9 cellular contexts compared by ENCODE assay signal in the genomic region with DNA sequence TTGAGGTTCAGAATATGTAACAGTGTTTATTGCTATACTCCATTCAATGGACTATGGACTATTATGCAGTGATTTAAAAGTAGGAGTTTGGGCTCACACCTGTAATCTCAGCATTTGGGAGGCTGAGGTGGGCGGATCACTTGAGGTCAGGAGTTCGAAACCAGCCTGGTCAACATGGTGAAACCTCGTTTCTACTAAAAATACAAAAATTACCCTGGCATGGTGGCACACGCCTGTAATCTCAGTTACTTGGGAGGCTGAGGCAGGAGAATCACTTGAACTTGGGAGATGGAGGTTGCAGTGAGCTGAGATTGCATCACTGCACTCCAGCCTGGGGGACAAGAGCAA. TPM values are rescaled to one million over a fixed set of nuclear protein-coding genes. Genes with fewer than 3 reads are reported as not detected.
A peak's percentile ranks its signal among the peaks of the same experiment; 100 is the strongest.
DNase-seq lines count a peak whose midpoint lies in the region; ATAC-seq and TF ChIP-seq lines count a peak whose summit lies in the region.
"Not testable (repeated sequence)": the region's sequence is repeated elsewhere in the genome, so short reads cannot be mapped to it uniquely, and the experiment has no call there.
"Had no signal": no experiment of that assay in that cellular context is flagged by ENCODE, and none has a peak within 500 bp of the region (broad histone marks: within the 10 kb centered on the region; RNA-seq: fewer than 3 reads in every experiment).

No MANE protein-coding gene starts in this region.

- H3K4me1 ChIP-seq in DND-41 (ENCODE audit: insufficient read depth, low read length) (peaks cover 71% of the 10 kb centered on the region), Loucy (ENCODE audit: insufficient read depth, low read length, poor library complexity, severe bottlenecking) (peaks cover 40% of the 10 kb centered on the region), lower lobe of right lung (peaks cover 46% of the 10 kb centered on the region), vagina (peaks cover 25% of the 10 kb centered on the region)
- H3K4me1 ChIP-seq in effector memory CD4-positive, alpha-beta T cell (ENCODE audit: control insufficient read depth, insufficient read depth, low read length, poor library complexity, severe bottlenecking): peaks cover 29% of the 10 kb centered on the region

- H3K27ac Mint-ChIP-seq in activated CD4-positive, alpha-beta T cell treated with anti-CD3 and anti-CD28 coated beads, Interleukin-2, amount 10 ng/mL, durations not matched to agents 24 days and 14 days: peak overlapping the region; percentile 99
- peak overlapping the region; percentile 67 for H3K27ac Mint-ChIP-seq in activated naive CD4-positive, alpha-beta T cell treated with anti-CD3 and anti-CD28 coated beads, Interleukin-2, amount 50 U/mL, for 24 hours

- peak overlapping the region; percentile 89 for H3K4me3 Mint-ChIP-seq in activated CD4-positive, alpha-beta T cell treated with anti-CD3 and anti-CD28 coated beads, Interleukin-2, amount 10 ng/mL, durations not matched to agents 24 days and 14 days
- H3K4me3 Mint-ChIP-seq in activated naive CD4-positive, alpha-beta T cell treated with anti-CD3 and anti-CD28 coated beads, Interleukin-2, amount 50 U/mL, for 24 hours: peak overlapping the region; percentile 88

- TF ChIP-seq CTCF in DND-41 (IDR thresholded peaks at IDR 0.05; ENCODE audit: borderline replicate concordance, extremely low read depth, low read length, poor library complexity, severe bottlenecking); Loucy (conservative IDR thresholded peaks at IDR 0.05; ENCODE audit: low read length); lower lobe of right lung (IDR thresholded peaks at IDR 0.05); vagina (IDR thresholded peaks at IDR 0.05): not testable (repeated sequence)

- H3K9me3 Mint-ChIP-seq in activated CD4-positive, alpha-beta T cell treated with anti-CD3 and anti-CD28 coated beads, Interleukin-2, amount 10 ng/mL, durations not matched to agents 24 days and 14 days; activated naive CD4-positive, alpha-beta T cell treated with anti-CD3 and anti-CD28 coated beads, Interleukin-2, amount 50 U/mL, for 24 hours: not testable (repeated sequence)

- not testable (repeated sequence) for TF ChIP-seq POLR2A in vagina (IDR thresholded peaks at IDR 0.05)

- peak overlapping the region; percentile 73 for H3K4me2 ChIP-seq in DND-41 (ENCODE audit: insufficient read depth, low read length)
- H3K4me2 ChIP-seq in Loucy (ENCODE audit: low read depth, low read length, poor library complexity, severe bottlenecking): peak overlapping the region; percentile 71

- peak overlapping the region; percentile 88 for H3K9ac ChIP-seq in DND-41 (ENCODE audit: low read depth, low read length)
- H3K9ac ChIP-seq in Loucy (ENCODE audit: low read depth, low read length, poor library complexity, severe bottlenecking): peak overlapping the region; percentile 95

- DNase-seq in DND-41; activated CD4-positive, alpha-beta T cell treated with anti-CD3 and anti-CD28 coated beads, Interleukin-2, amount 10 ng/mL, durations not matched to agents 24 days and 14 days; effector memory CD4-positive, alpha-beta T cell; lower lobe of right lung; vagina (ENCODE audit: extremely low spot score in 2 of 2): not testable (repeated sequence)

- peaks cover 66% of the 10 kb centered on the region for H3K79me2 ChIP-seq in DND-41 (ENCODE audit: insufficient read depth, low read length)
- peaks cover 38% of the 10 kb centered on the region for H3K79me2 ChIP-seq in Loucy (ENCODE audit: insufficient read depth, low read length)

- not testable (repeated sequence) for ATAC-seq in DND-41 (ENCODE audit: insufficient read depth, low read depth); lower lobe of right lung

- H3K4me1 Mint-ChIP-seq in activated CD4-positive, alpha-beta T cell treated with anti-CD3 and anti-CD28 coated beads, Interleukin-2, amount 10 ng/mL, durations not matched to agents 24 days and 14 days: peaks cover 56% of the 10 kb centered on the region
- H3K4me1 Mint-ChIP-seq in activated naive CD4-positive, alpha-beta T cell treated with anti-CD3 and anti-CD28 coated beads, Interleukin-2, amount 50 U/mL, for 24 hours: peaks cover 81% of the 10 kb centered on the region

- not testable (repeated sequence) for H3F3A ChIP-seq in Loucy (ENCODE audit: low read depth)

- H3K9me3 ChIP-seq in DND-41 (ENCODE audit: insufficient read depth, low read length, severe bottlenecking); Loucy (ENCODE audit: insufficient read depth, low read depth, low read length); effector memory CD4-positive, alpha-beta T cell (ENCODE audit: control insufficient read depth, low read length); lower lobe of right lung; vagina: not testable (repeated sequence)

- not testable (repeated sequence) for H2AFZ ChIP-seq in DND-41 (ENCODE audit: low read depth, low read length); Loucy (ENCODE audit: low read length)

- not testable (repeated sequence) for H3K9me2 ChIP-seq in Loucy (replicated peaks; ENCODE audit: low read depth, low read length)

- not testable (repeated sequence) for H3K27me3 ChIP-seq in DND-41 (ENCODE audit: insufficient read depth, low read length, poor library complexity); Loucy (ENCODE audit: insufficient read depth, low read length, poor library complexity, severe bottlenecking); effector memory CD4-positive, alpha-beta T cell (replicated peaks; ENCODE audit: control insufficient read depth, insufficient read depth, low read length, poor library complexity, severe bottlenecking); lower lobe of right lung (ENCODE audit: low read depth); vagina

- H3K27ac ChIP-seq in DND-41 (ENCODE audit: low read length) (peak overlapping the region; percentile 98), skin epidermis (peak overlapping the region in 12 of 21 experiments; percentile 80 to 96 (median 90)), vagina (peak overlapping the region; percentile 93)
- H3K27ac ChIP-seq in effector memory CD4-positive, alpha-beta T cell (ENCODE audit: insufficient read depth, low read length, poor library complexity, severe bottlenecking): peak overlapping the region; percentile 100
- H3K27ac ChIP-seq in lower lobe of right lung: not testable (repeated sequence)

- not testable (repeated sequence) for H4K20me1 ChIP-seq in DND-41 (ENCODE audit: insufficient read depth, low read length); Loucy (ENCODE audit: insufficient read depth, low read length, poor library complexity, severe bottlenecking)

- H3K4me3 ChIP-seq in DND-41 (ENCODE audit: low read depth in 1 of 2, low read length in 2 of 2): peak overlapping the region; percentile 66 to 70; a peak in 3 of 4 replicates
- peak overlapping the region; percentile 82 for H3K4me3 ChIP-seq in Loucy (ENCODE audit: low read length, poor library complexity, severe bottlenecking)
- peak overlapping the region; percentile 95 for H3K4me3 ChIP-seq in effector memory CD4-positive, alpha-beta T cell (ENCODE audit: insufficient read depth, low read depth, low read length, poor library complexity, severe bottlenecking)
- H3K4me3 ChIP-seq in lower lobe of right lung: peak overlapping the region; percentile 72
- H3K4me3 ChIP-seq in skin epidermis: peak overlapping the region in 3 of 7 experiments; percentile 45 to 62 (median 59)
- H3K4me3 ChIP-seq in vagina: peak overlapping the region in 1 of 2 donors; percentile 60

- H3K36me3 Mint-ChIP-seq in activated CD4-positive, alpha-beta T cell treated with anti-CD3 and anti-CD28 coated beads, Interleukin-2, amount 10 ng/mL, durations not matched to agents 24 days and 14 days (ENCODE audit: low read depth): peaks cover 25% of the 10 kb centered on the region
- H3K36me3 Mint-ChIP-seq in activated naive CD4-positive, alpha-beta T cell treated with anti-CD3 and anti-CD28 coated beads, Interleukin-2, amount 50 U/mL, for 24 hours: not testable (repeated sequence)

- intact Hi-C loops in activated CD4-positive, alpha-beta T cell treated with anti-CD3 and anti-CD28 coated beads, Interleukin-2, amount 10 ng/mL, durations not matched to agents 24 days and 14 days (cut with micrococcal nuclease): not testable (repeated sequence)
- intact Hi-C loops in lower lobe of right lung (cut with DNase I): loop anchor here (10.0 kb wide), 1 partner anchor 166 kb away; no protein-coding TSS in a partner anchor
- intact Hi-C loops in vagina (cut with DNase I): loop anchor here (5.0 kb wide), 1 partner anchor 168 kb away; no protein-coding TSS in a partner anchor

- not testable (repeated sequence) for H3K27me3 Mint-ChIP-seq in activated CD4-positive, alpha-beta T cell treated with anti-CD3 and anti-CD28 coated beads, Interleukin-2, amount 10 ng/mL, durations not matched to agents 24 days and 14 days; activated naive CD4-positive, alpha-beta T cell treated with anti-CD3 and anti-CD28 coated beads, Interleukin-2, amount 50 U/mL, for 24 hours

- peaks cover 26% of the 10 kb centered on the region for H3K36me3 ChIP-seq in DND-41 (ENCODE audit: insufficient read depth, low read length)
- not testable (repeated sequence) for H3K36me3 ChIP-seq in Loucy (ENCODE audit: insufficient read depth, low read length); effector memory CD4-positive, alpha-beta T cell (ENCODE audit: control insufficient read depth, insufficient read depth, low read length); lower lobe of right lung; vagina

RNA-seq across cellular contexts. Expression of gene POU5F1, which starts 28.6 kb away (rescaled TPM):
- not detected in 2 replicates for total RNA-seq in activated CD4-positive, alpha-beta T cell treated with anti-CD3 and anti-CD28 coated beads, Interleukin-2, amount 10 ng/mL, durations not matched to agents 24 days and 14 days
- total RNA-seq in lower lobe of right lung (5.0 TPM), vagina (0.98 TPM)
- total RNA-seq: osteocyte had no signal

RNA-seq across cellular contexts. Expression of gene TCF19, which starts 40.7 kb away (rescaled TPM):
- total RNA-seq in activated CD4-positive, alpha-beta T cell treated with anti-CD3 and anti-CD28 coated beads, Interleukin-2, amount 10 ng/mL, durations not matched to agents 24 days and 14 days: 79.5 and 82.6 TPM in 2 replicates
- total RNA-seq in lower lobe of right lung (6.2 TPM), vagina (8.8 TPM)

RNA-seq across cellular contexts. Expression of gene CCHCR1, which starts 41.5 kb away (rescaled TPM):
- total RNA-seq in activated CD4-positive, alpha-beta T cell treated with anti-CD3 and anti-CD28 coated beads, Interleukin-2, amount 10 ng/mL, durations not matched to agents 24 days and 14 days: 51.5 and 52.7 TPM in 2 replicates
- total RNA-seq in lower lobe of right lung (16.5 TPM), vagina (21.9 TPM)
